Comparison of ENCODE assay signal across 17 cellular contexts in genomic region chr1:111878649-111879048, GRCh38.
DNase-seq lines count a peak whose midpoint lies in the region; ATAC-seq and TF ChIP-seq lines count a peak whose summit lies in the region.
"Had no signal": no experiment of that assay in that cellular context is flagged by ENCODE, and none has a peak within 500 bp of the region (broad histone marks: within the 10 kb centered on the region; RNA-seq: fewer than 3 reads in every experiment).

No MANE protein-coding gene starts in this region.

- no peak overlapping the region for H3K4me3 Mint-ChIP-seq in activated naive CD8-positive, alpha-beta T cell treated with anti-CD3 and anti-CD28 coated beads, Interleukin-2, amount 50 U/mL, for 24 hours
- no peak overlapping the region for H3K4me3 Mint-ChIP-seq in activated naive CD8-positive, alpha-beta T cell treated with anti-CD3 and anti-CD28 coated beads for 36 hours
- no peak overlapping the region for H3K4me3 Mint-ChIP-seq in stimulated activated naive B cell treated with anti-CD40 and anti-IgM and Interleukin-4, amounts not matched to agents 10 μg/mL and 1 μg/mL and 100 μg/mL, for 72 hours
- H3K4me3 Mint-ChIP-seq in activated CD8-positive, alpha-beta memory T cell treated with anti-CD3 and anti-CD28 coated beads, Interleukin-2, amount 10 ng/mL, durations not matched to agents 7 days and 5 days: no peak overlapping the region
- H3K4me3 Mint-ChIP-seq: activated naive CD4-positive, alpha-beta T cell treated with anti-CD3 and anti-CD28 coated beads for 36 hours; CD4-positive, alpha-beta memory T cell; GM23338 had no signal

- no peaks in the 10 kb centered on the region for H3K4me1 Mint-ChIP-seq in activated naive CD8-positive, alpha-beta T cell treated with anti-CD3 and anti-CD28 coated beads, Interleukin-2, amount 50 U/mL, for 24 hours
- H3K4me1 Mint-ChIP-seq in activated naive CD8-positive, alpha-beta T cell treated with anti-CD3 and anti-CD28 coated beads for 36 hours: no peaks in the 10 kb centered on the region
- peaks cover 16 to 19% of the 10 kb centered on the region in 2 donors for H3K4me1 Mint-ChIP-seq in stimulated activated naive B cell treated with anti-CD40 and anti-IgM and Interleukin-4, amounts not matched to agents 10 μg/mL and 1 μg/mL and 100 μg/mL, for 72 hours
- H3K4me1 Mint-ChIP-seq in activated CD8-positive, alpha-beta memory T cell treated with anti-CD3 and anti-CD28 coated beads, Interleukin-2, amount 10 ng/mL, durations not matched to agents 7 days and 5 days: no peaks in the 10 kb centered on the region
- H3K4me1 Mint-ChIP-seq: CD4-positive, alpha-beta memory T cell had no signal

- TF ChIP-seq POLR2A in gastroesophageal sphincter (IDR thresholded peaks at IDR 0.05) (no peak), vagina (IDR thresholded peaks at IDR 0.05) (no peak)

- H3K36me3 Mint-ChIP-seq in activated naive CD8-positive, alpha-beta T cell treated with anti-CD3 and anti-CD28 coated beads, Interleukin-2, amount 50 U/mL, for 24 hours (ENCODE audit: low read depth): no peaks in the 10 kb centered on the region
- H3K36me3 Mint-ChIP-seq in activated naive CD8-positive, alpha-beta T cell treated with anti-CD3 and anti-CD28 coated beads for 36 hours: no peaks in the 10 kb centered on the region
- H3K36me3 Mint-ChIP-seq in stimulated activated naive B cell treated with anti-CD40 and anti-IgM and Interleukin-4, amounts not matched to agents 10 μg/mL and 1 μg/mL and 100 μg/mL, for 72 hours: no peaks in the 10 kb centered on the region
- no peaks in the 10 kb centered on the region for H3K36me3 Mint-ChIP-seq in activated CD8-positive, alpha-beta memory T cell treated with anti-CD3 and anti-CD28 coated beads, Interleukin-2, amount 10 ng/mL, durations not matched to agents 7 days and 5 days
- H3K36me3 Mint-ChIP-seq: CD4-positive, alpha-beta memory T cell had no signal

- no peak overlapping the region for H3K27ac Mint-ChIP-seq in activated naive CD8-positive, alpha-beta T cell treated with anti-CD3 and anti-CD28 coated beads, Interleukin-2, amount 50 U/mL, for 24 hours
- no peak overlapping the region for H3K27ac Mint-ChIP-seq in activated naive CD8-positive, alpha-beta T cell treated with anti-CD3 and anti-CD28 coated beads for 36 hours
- no peak overlapping the region for H3K27ac Mint-ChIP-seq in stimulated activated naive B cell treated with anti-CD40 and anti-IgM and Interleukin-4, amounts not matched to agents 10 μg/mL and 1 μg/mL and 100 μg/mL, for 72 hours
- H3K27ac Mint-ChIP-seq in activated CD8-positive, alpha-beta memory T cell treated with anti-CD3 and anti-CD28 coated beads, Interleukin-2, amount 10 ng/mL, durations not matched to agents 7 days and 5 days: no peak overlapping the region
- H3K27ac Mint-ChIP-seq: activated naive CD4-positive, alpha-beta T cell treated with anti-CD3 and anti-CD28 coated beads for 36 hours; CD4-positive, alpha-beta memory T cell; GM23338 had no signal

- H3K4me3 ChIP-seq in gastroesophageal sphincter (no peak overlapping the region), vagina (no peak overlapping the region), H7 (ENCODE audit: insufficient read depth, low read depth, low read length) (no peak overlapping the region)
- H3K4me3 ChIP-seq: GM23338, transverse colon had no signal

- TF ChIP-seq CTCF in gastroesophageal sphincter (IDR thresholded peaks at IDR 0.05) (no peak), vagina (IDR thresholded peaks at IDR 0.05) (no peak)

- no peak for TF ChIP-seq EP300 in gastroesophageal sphincter (IDR thresholded peaks at IDR 0.05)

- CTCF ChIA-PET in activated CD8-positive, alpha-beta memory T cell treated with anti-CD3 and anti-CD28 coated beads, Interleukin-2, amount 10 ng/mL, durations not matched to agents 7 days and 5 days (lab: Charles Lee): no interaction called here

- 14% methylated on average over 1 of the region's 1 CpG; no CpG with 5 or more reads in 1 of the 2 donors for WGBS in gastroesophageal sphincter (ENCODE audit: low coverage in 1 of 2), 2 donors

- peak overlapping the region; percentile 41 to 81 (median 70) for H3K27ac ChIP-seq in gastroesophageal sphincter
- no peak overlapping the region for H3K27ac ChIP-seq in vagina

- no peaks in the 10 kb centered on the region for H3K36me3 ChIP-seq in gastroesophageal sphincter
- H3K36me3 ChIP-seq in vagina: no peaks in the 10 kb centered on the region
- H3K36me3 ChIP-seq in H7 (replicated peaks; ENCODE audit: control insufficient read depth, insufficient read depth, low read length): no peaks in the 10 kb centered on the region
- H3K36me3 ChIP-seq: transverse colon had no signal

- no peaks in the 10 kb centered on the region for H3K9me3 ChIP-seq in gastroesophageal sphincter
- no peaks in the 10 kb centered on the region for H3K9me3 ChIP-seq in vagina
- H3K9me3 ChIP-seq: transverse colon had no signal

- no peaks in the 10 kb centered on the region for H3K9me3 Mint-ChIP-seq in activated naive CD8-positive, alpha-beta T cell treated with anti-CD3 and anti-CD28 coated beads, Interleukin-2, amount 50 U/mL, for 24 hours
- H3K9me3 Mint-ChIP-seq in activated naive CD8-positive, alpha-beta T cell treated with anti-CD3 and anti-CD28 coated beads for 36 hours: no peaks in the 10 kb centered on the region
- H3K9me3 Mint-ChIP-seq in stimulated activated naive B cell treated with anti-CD40 and anti-IgM and Interleukin-4, amounts not matched to agents 10 μg/mL and 1 μg/mL and 100 μg/mL, for 72 hours: no peaks in the 10 kb centered on the region
- no peaks in the 10 kb centered on the region for H3K9me3 Mint-ChIP-seq in activated CD8-positive, alpha-beta memory T cell treated with anti-CD3 and anti-CD28 coated beads, Interleukin-2, amount 10 ng/mL, durations not matched to agents 7 days and 5 days (ENCODE audit: low read depth)
- H3K9me3 Mint-ChIP-seq: activated naive CD4-positive, alpha-beta T cell treated with anti-CD3 and anti-CD28 coated beads for 36 hours; CD4-positive, alpha-beta memory T cell; GM23338 had no signal

- peak; percentile 45 for ATAC-seq in activated naive CD8-positive, alpha-beta T cell treated with anti-CD3 and anti-CD28 coated beads, Interleukin-2, amount 50 U/mL, for 24 hours
- no peak for ATAC-seq in gastroesophageal sphincter
- ATAC-seq in stimulated activated naive B cell treated with anti-CD40 and anti-IgM and Interleukin-4, amounts not matched to agents 10 μg/mL and 1 μg/mL and 100 μg/mL, for 72 hours (replicated peaks): peak; percentile 68 to 88
- no peak for ATAC-seq in activated CD8-positive, alpha-beta memory T cell treated with anti-CD3 and anti-CD28 coated beads, Interleukin-2, amount 10 ng/mL, durations not matched to agents 7 days and 5 days
- ATAC-seq: GM23338, right cardiac atrium had no signal

- intact Hi-C loops in vagina (cut with DNase I): no loop called here

- no peak for DNase-seq in activated naive CD8-positive, alpha-beta T cell treated with anti-CD3 and anti-CD28 coated beads, Interleukin-2, amount 50 U/mL, for 24 hours
- no peak for DNase-seq in activated naive CD8-positive, alpha-beta T cell treated with anti-CD3 and anti-CD28 coated beads for 36 hours
- DNase-seq in NCI-H146 treated with DMSO at 0.1 percent for 48 hours (lab: John Stamatoyannopoulos, UW; ENCODE audit: unreplicated experiment): peak; percentile 29
- peak; percentile 5 for DNase-seq in stimulated activated naive B cell treated with anti-CD40 and anti-IgM and Interleukin-4, amounts not matched to agents 10 μg/mL and 1 μg/mL and 100 μg/mL, for 72 hours
- DNase-seq in vagina (ENCODE audit: extremely low spot score in 2 of 2): no peak
- no peak for DNase-seq in H7
- no peak for DNase-seq in activated CD8-positive, alpha-beta memory T cell treated with anti-CD3 and anti-CD28 coated beads, Interleukin-2, amount 10 ng/mL, durations not matched to agents 7 days and 5 days
- DNase-seq: activated CD8-positive, alpha-beta memory T cell treated with anti-CD3 and anti-CD28 coated beads, Interleukin-2, amount 50 U/mL, for 4 hours; activated naive CD4-positive, alpha-beta T cell treated with anti-CD3 and anti-CD28 coated beads for 36 hours; CD4-positive, alpha-beta memory T cell; effector CD8-positive, alpha-beta T cell; mesendoderm; NCI-H1092; right cardiac atrium; transverse colon had no signal

- no peaks in the 10 kb centered on the region for H3K27me3 ChIP-seq in gastroesophageal sphincter
- H3K27me3 ChIP-seq in vagina: no peaks in the 10 kb centered on the region
- no peaks in the 10 kb centered on the region for H3K27me3 ChIP-seq in H7 (ENCODE audit: control insufficient read depth, insufficient read depth, low read length)
- H3K27me3 ChIP-seq: transverse colon had no signal

- H3K4me1 ChIP-seq in gastroesophageal sphincter: peaks cover 23 to 87% (median 29%) of the 10 kb centered on the region in 3 donors
- no peaks in the 10 kb centered on the region for H3K4me1 ChIP-seq in vagina

- peaks cover 26% of the 10 kb centered on the region for H3K27me3 Mint-ChIP-seq in activated naive CD8-positive, alpha-beta T cell treated with anti-CD3 and anti-CD28 coated beads, Interleukin-2, amount 50 U/mL, for 24 hours
- peaks cover 25% of the 10 kb centered on the region for H3K27me3 Mint-ChIP-seq in activated naive CD8-positive, alpha-beta T cell treated with anti-CD3 and anti-CD28 coated beads for 36 hours
- peaks cover 24 to 33% of the 10 kb centered on the region in 2 donors for H3K27me3 Mint-ChIP-seq in stimulated activated naive B cell treated with anti-CD40 and anti-IgM and Interleukin-4, amounts not matched to agents 10 μg/mL and 1 μg/mL and 100 μg/mL, for 72 hours
- H3K27me3 Mint-ChIP-seq in activated CD8-positive, alpha-beta memory T cell treated with anti-CD3 and anti-CD28 coated beads, Interleukin-2, amount 10 ng/mL, durations not matched to agents 7 days and 5 days: peaks cover 39% of the 10 kb centered on the region

Comparison
In these comparisons a context has a peak if more than half of its experiments do, and no peak if none do; other contexts are left out.
1. ATAC-seq: peak in activated naive CD8-positive, alpha-beta T cell treated with anti-CD3 and anti-CD28 coated beads, Interleukin-2, amount 50 U/mL, for 24 hours (single experiment) and stimulated activated naive B cell treated with anti-CD40 and anti-IgM and Interleukin-4, amounts not matched to agents 10 μg/mL and 1 μg/mL and 100 μg/mL, for 72 hours (2 of 2); none in gastroesophageal sphincter (single experiment) and activated CD8-positive, alpha-beta memory T cell treated with anti-CD3 and anti-CD28 coated beads, Interleukin-2, amount 10 ng/mL, durations not matched to agents 7 days and 5 days (single experiment).
2. DNase-seq: peak in NCI-H146 treated with DMSO at 0.1 percent for 48 hours (single experiment) and stimulated activated naive B cell treated with anti-CD40 and anti-IgM and Interleukin-4, amounts not matched to agents 10 μg/mL and 1 μg/mL and 100 μg/mL, for 72 hours (single experiment); none in activated naive CD8-positive, alpha-beta T cell treated with anti-CD3 and anti-CD28 coated beads, Interleukin-2, amount 50 U/mL, for 24 hours (single experiment), activated naive CD8-positive, alpha-beta T cell treated with anti-CD3 and anti-CD28 coated beads for 36 hours (single experiment), vagina (0 of 2), H7 (single experiment) and activated CD8-positive, alpha-beta memory T cell treated with anti-CD3 and anti-CD28 coated beads, Interleukin-2, amount 10 ng/mL, durations not matched to agents 7 days and 5 days (single experiment).